ENCODE assay signal across 10 cellular contexts in genomic region chr11:122100222-122101080, GRCh38. TPM values are rescaled to one million over a fixed set of nuclear protein-coding genes. Genes with fewer than 3 reads are reported as not detected.
DNase-seq lines count a peak whose midpoint lies in the region; ATAC-seq and TF ChIP-seq lines count a peak whose summit lies in the region.
"Had no signal": no experiment of that assay in that cellular context is flagged by ENCODE, and none has a peak within 500 bp of the region (broad histone marks: within the 10 kb centered on the region; RNA-seq: fewer than 3 reads in every experiment).

No MANE protein-coding gene starts in this region.

- H2AK9ac ChIP-seq in IMR-90 (replicated peaks; ENCODE audit: low read depth, low read length, poor library complexity), result peak overlapping the region; percentile 79

- peak overlapping the region; percentile 96 for H3K56ac ChIP-seq in IMR-90 (ENCODE audit: extremely low read depth, insufficient read depth, low read length)

- H3K36me3 Mint-ChIP-seq in MCF 10A (ENCODE audit: insufficient read depth, unreplicated experiment), result peaks cover 7% of the 10 kb centered on the region
- no peaks in the 10 kb centered on the region for H3K36me3 Mint-ChIP-seq in stimulated activated naive B cell treated with anti-CD40 and anti-IgM and Interleukin-4, amounts not matched to agents 10 μg/mL and 1 μg/mL and 100 μg/mL, for 72 hours

- H4K20me1 ChIP-seq in IMR-90 (ENCODE audit: insufficient read depth, low read length), result peaks cover 41% of the 10 kb centered on the region

- DNase-seq in IMR-90 (peak; percentile 68), MCF 10A (ENCODE audit: unreplicated experiment) (peak; percentile 78), iris pigment epithelial cell (ENCODE audit: low read depth) (peak; percentile 79), SKM-1 treated with dmso at 0.1 percent for 144 hours (lab: John Stamatoyannopoulos, UW; ENCODE audit: unreplicated experiment) (no peak), NOMO-1 (lab: John Stamatoyannopoulos, UW; ENCODE audit: unreplicated experiment in 2 of 2) (no peak), NCI-H510A treated with DMSO at 0.1 percent for 48 hours (lab: John Stamatoyannopoulos, UW) (no peak), OCI-M1 (lab: John Stamatoyannopoulos, UW) (no peak)
- DNase-seq in stimulated activated naive B cell treated with anti-CD40 and anti-IgM and Interleukin-4, amounts not matched to agents 10 μg/mL and 1 μg/mL and 100 μg/mL, for 72 hours, result no peak

- H4K5ac ChIP-seq in IMR-90 (ENCODE audit: low read depth, low read length), result peak overlapping the region; percentile 96

- in situ Hi-C loops in IMR-90 (cut with MboI; ENCODE audit: low sequenced_read_pairs), result loop anchor here (5.0 to 25.0 kb wide), 4 partner anchors 104 to 638 kb away; partner anchors contain the start of genes SORL1 and SORL1-AS1

- H3K9me3 Mint-ChIP-seq in MCF 10A (ENCODE audit: unreplicated experiment), result no peaks in the 10 kb centered on the region
- no peaks in the 10 kb centered on the region for H3K9me3 Mint-ChIP-seq in stimulated activated naive B cell treated with anti-CD40 and anti-IgM and Interleukin-4, amounts not matched to agents 10 μg/mL and 1 μg/mL and 100 μg/mL, for 72 hours

- intact Hi-C loops in IMR-90 (cut with micrococcal nuclease) (loop anchor here (1.0 to 5.0 kb wide), 5 partner anchors 102 to 783 kb away; no protein-coding TSS in a partner anchor), MCF 10A (cut with micrococcal nuclease) (loop anchor here (1.0 to 5.0 kb wide), 7 partner anchors 55 to 503 kb away; no protein-coding TSS in a partner anchor)

- peaks cover 21% of the 10 kb centered on the region for H3K4me1 Mint-ChIP-seq in MCF 10A (ENCODE audit: insufficient read depth, unreplicated experiment)
- H3K4me1 Mint-ChIP-seq in stimulated activated naive B cell treated with anti-CD40 and anti-IgM and Interleukin-4, amounts not matched to agents 10 μg/mL and 1 μg/mL and 100 μg/mL, for 72 hours, result peaks cover 7 to 14% of the 10 kb centered on the region in 2 donors

- peak overlapping the region; percentile 73 for H3K4me2 ChIP-seq in IMR-90 (ENCODE audit: low read depth, low read length)

- no peaks in the 10 kb centered on the region for H3K27me3 ChIP-seq in IMR-90 (ENCODE audit: control insufficient read depth, insufficient read depth, low read length)

- H3K27ac ChIP-seq in IMR-90 (ENCODE audit: insufficient read depth, low read length), result peak overlapping the region; percentile 95
- H3K27ac ChIP-seq: HL-60 had no signal

- peak overlapping the region; percentile 78 to 83 for H4K8ac ChIP-seq in IMR-90 (ENCODE audit: low read depth in 2 of 2, low read length in 2 of 2)

- POLR2A ChIA-PET in IMR-90 (lab: Charles Lee; ENCODE audit: unreplicated experiment) (interaction anchor here (0.5 to 2.0 kb wide), 17 partner anchors 8 to 1119 kb away, joined by 3 to 10 read pairs (median 4); no protein-coding TSS in a partner anchor), MCF 10A (lab: Yijun Ruan, JAX) (interaction anchor here (0.6 to 10.3 kb wide), 47 partner anchors 10 to 503 kb away, joined by 3 to 290 read pairs (median 6); partner anchors contain the start of gene BLID)

- 0% methylated on average over 1 of the region's 33 CpGs; no CpG with 5 or more reads in 1 of the 2 experiments for WGBS in IMR-90 (ENCODE audit: extremely low coverage in 2 of 2, insufficient read length in 1 of 2), 2 experiments

- H3K9ac ChIP-seq in IMR-90 (ENCODE audit: low read depth, low read length), result peak overlapping the region; percentile 100

- TF ChIP-seq POLR2A in IMR-90 (IDR thresholded peaks at IDR 0.05; ENCODE audit: low read depth, low read length), result peak; percentile 70

- peak; percentile 38 for ATAC-seq in IMR-90 (ENCODE audit: low read depth)
- ATAC-seq in stimulated activated naive B cell treated with anti-CD40 and anti-IgM and Interleukin-4, amounts not matched to agents 10 μg/mL and 1 μg/mL and 100 μg/mL, for 72 hours (replicated peaks), result no peak

- peaks cover 2% of the 10 kb centered on the region; the same call in 1 of the 2 replicates for H3K9me1 ChIP-seq in IMR-90 (ENCODE audit: insufficient read depth, low read length)

- no TSS peak for BruUV-seq in IMR-90 (replicated peaks; lab: Mats Ljungman, UMichigan)
- TSS peak; percentile 24 for BruUV-seq in MCF 10A (replicated peaks; lab: Mats Ljungman, UMichigan)

- H3K4me3 Mint-ChIP-seq in MCF 10A (ENCODE audit: unreplicated experiment), result no peak overlapping the region
- peak overlapping the region; percentile 42 to 63 for H3K4me3 Mint-ChIP-seq in stimulated activated naive B cell treated with anti-CD40 and anti-IgM and Interleukin-4, amounts not matched to agents 10 μg/mL and 1 μg/mL and 100 μg/mL, for 72 hours

- peaks cover 33% of the 10 kb centered on the region for H3K36me3 ChIP-seq in IMR-90 (ENCODE audit: control insufficient read depth, insufficient read depth, low read length)

- peak overlapping the region; percentile 95 for H3K14ac ChIP-seq in IMR-90 (replicated peaks; ENCODE audit: low read depth, low read length)

- peak overlapping the region; percentile 87 for H3K18ac ChIP-seq in IMR-90 (ENCODE audit: low read depth, low read length)

- H2BK120ac ChIP-seq in IMR-90 (ENCODE audit: low read depth, low read length), result peak overlapping the region; percentile 88

- peak overlapping the region; percentile 95 for H3K4ac ChIP-seq in IMR-90 (ENCODE audit: low read depth, low read length)

- no peak; the same call in 1 of the 2 replicates for TF ChIP-seq RAD21 in IMR-90 (IDR thresholded peaks at IDR 0.05; ENCODE audit: low read length)

- H4K91ac ChIP-seq in IMR-90 (ENCODE audit: insufficient read depth, low read depth, low read length), result peak overlapping the region; percentile 94

- H2BK5ac ChIP-seq in IMR-90 (ENCODE audit: low read depth, low read length, poor library complexity, severe bottlenecking), result peak overlapping the region; percentile 97

- H2BK15ac ChIP-seq in IMR-90 (ENCODE audit: low read depth, low read length), result peak overlapping the region; percentile 8; the same call in 2 of the 3 replicates

- peak overlapping the region; percentile 92 for H3K23ac ChIP-seq in IMR-90 (ENCODE audit: low read depth, low read length)

- H2AFZ ChIP-seq in IMR-90 (replicated peaks; ENCODE audit: low read length, poor library complexity), result no peak overlapping the region

- H2BK20ac ChIP-seq in IMR-90 (ENCODE audit: low read depth, low read length), result peak overlapping the region; percentile 69

- TF ChIP-seq CTCF in IMR-90 (conservative IDR thresholded peaks at IDR 0.05; ENCODE audit: low read depth, low read length) (no peak), MCF 10A (IDR thresholded peaks at IDR 0.05; ENCODE audit: unreplicated experiment) (no peak)

- no peaks in the 10 kb centered on the region for H3K27me3 Mint-ChIP-seq in MCF 10A (ENCODE audit: insufficient read depth, unreplicated experiment)
- peaks cover 32 to 35% of the 10 kb centered on the region in 2 donors for H3K27me3 Mint-ChIP-seq in stimulated activated naive B cell treated with anti-CD40 and anti-IgM and Interleukin-4, amounts not matched to agents 10 μg/mL and 1 μg/mL and 100 μg/mL, for 72 hours

- CTCF ChIA-PET in IMR-90 (lab: Yijun Ruan, JAX) (no interaction called here), MCF 10A (lab: Yijun Ruan, JAX) (interaction anchor here (0.7 to 6.5 kb wide), 19 partner anchors 10 to 446 kb away, joined by 3 to 82 read pairs (median 7); partner anchors contain the start of gene BLID)

- dilution Hi-C loops in IMR-90 (cut with HindIII; ENCODE audit: low sequenced_read_pairs, unreplicated experiment), result no loop called here

- H3K79me1 ChIP-seq in IMR-90 (ENCODE audit: low read depth in 1 of 2, low read length in 2 of 2), result peaks cover 0 to 21% of the 10 kb centered on the region in 2 experiments; a peak in 2 of 4 replicates

- no peak overlapping the region for H3K27ac Mint-ChIP-seq in MCF 10A (ENCODE audit: low read depth, unreplicated experiment)
- H3K27ac Mint-ChIP-seq in stimulated activated naive B cell treated with anti-CD40 and anti-IgM and Interleukin-4, amounts not matched to agents 10 μg/mL and 1 μg/mL and 100 μg/mL, for 72 hours, result no peak overlapping the region

- H2AK5ac ChIP-seq in IMR-90 (ENCODE audit: low read depth, low read length), result peak overlapping the region; percentile 74

- peak overlapping the region; percentile 91 for H3K4me3 ChIP-seq in IMR-90 (ENCODE audit: insufficient read depth, low read depth, low read length)

- H3K9me3 ChIP-seq in IMR-90 (ENCODE audit: control insufficient read depth, insufficient read depth, low read length), result no peaks in the 10 kb centered on the region

- peaks cover 9% of the 10 kb centered on the region for H3K4me1 ChIP-seq in IMR-90 (ENCODE audit: control insufficient read depth, insufficient read depth, low read length)

TF ChIP-seq in IMR-90, 13 proteins besides CTCF, POLR2A, EP300 and RAD21:
- TF ChIP-seq MAZ (IDR thresholded peaks at IDR 0.05; ENCODE audit: borderline replicate concordance, low read depth, low read length), result peak; percentile 37; the same call in 1 of the 2 replicates
- TF ChIP-seq SMC3 (IDR thresholded peaks at IDR 0.05; ENCODE audit: low read depth, low read length), result no peak
- no peak for TF ChIP-seq MXI1 (IDR thresholded peaks at IDR 0.05; ENCODE audit: borderline replicate concordance, low read depth, low read length)

RNA-seq across cellular contexts. Expression of gene BLID, which starts 15.6 kb away (rescaled TPM):
- total RNA-seq in IMR-90 (2012; rRNA removed), result 25.8 and 30.8 TPM in 2 replicates
- polyA plus RNA-seq in IMR-90 (2012; rRNA removed), result 0.13 and 0.24 TPM in 2 replicates
- polyA plus RNA-seq in IMR-90 (2012; cell fraction: cytosol; rRNA removed), result not detected in 2 replicates
- polyA plus RNA-seq in IMR-90 (2012; cell fraction: nucleus; rRNA removed; ENCODE audit: low replicate concordance), result 0.24 and 2.9 TPM in 2 replicates
- 4.1 and 4.5 TPM in 2 replicates for total RNA-seq in MCF 10A (2022)
- polyA plus RNA-seq: adipose tissue had no signal

Comparison
In these comparisons a context has a peak if more than half of its experiments do, and no peak if none do; other contexts are left out.
1. DNase-seq: peak in IMR-90 (single experiment), MCF 10A (single experiment) and iris pigment epithelial cell (single experiment); none in stimulated activated naive B cell treated with anti-CD40 and anti-IgM and Interleukin-4, amounts not matched to agents 10 μg/mL and 1 μg/mL and 100 μg/mL, for 72 hours (single experiment), SKM-1 treated with dmso at 0.1 percent for 144 hours (single experiment), NOMO-1 (0 of 2), NCI-H510A treated with DMSO at 0.1 percent for 48 hours (single experiment) and OCI-M1 (single experiment).